17 cellular contexts compared by ENCODE assay signal in the genomic region with DNA sequence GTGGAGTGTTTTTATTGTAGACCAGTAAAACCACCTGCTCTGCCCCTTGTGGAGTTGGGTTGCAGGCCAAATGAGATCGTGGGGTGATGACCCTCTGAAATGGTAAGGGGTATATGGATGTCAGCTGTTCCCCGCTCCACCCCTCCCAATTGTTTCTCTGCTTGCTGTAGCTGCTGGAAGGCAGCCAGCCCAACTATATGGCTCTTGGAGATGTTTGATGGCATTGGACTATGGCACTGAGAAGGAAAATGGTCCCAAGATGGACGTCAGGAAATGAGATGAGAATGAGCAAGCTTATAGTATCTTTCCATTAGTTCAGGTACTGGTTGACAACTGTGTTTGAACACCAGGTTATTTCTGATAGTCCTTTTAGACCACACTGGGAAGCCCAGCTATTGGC.
"Had no signal": no experiment of that assay in that cellular context is flagged by ENCODE, and none has a peak within 500 bp of the region (broad histone marks: within the 10 kb centered on the region; RNA-seq: fewer than 3 reads in every experiment).

No MANE protein-coding gene starts in this region.

- DNase-seq: activated CD4-positive, alpha-beta T cell treated with anti-CD3 and anti-CD28 coated beads for 36 hours; activated T-cell treated with anti-CD3 and anti-CD28 coated beads for 4 hours; anterior cingulate cortex; brain microvascular endothelial cell; effector memory CD4-positive, alpha-beta T cell; foreskin keratinocyte; glutamatergic neuron; hypothalamus; mesenchymal stem cell; nephron progenitor cell; psoas muscle; sigmoid colon; stimulated activated CD4-positive, alpha-beta T cell treated with anti-CD3 and anti-CD28 coated beads, Interleukin-1b, Interleukin-23, amount 100 ng/mL, for 48 hours; stimulated activated naive CD8-positive, alpha-beta T cell treated with anti-CD3 and anti-CD28 coated beads, Interleukin-15, amount 100 ng/mL, for 72 hours; T-helper 2 cell; upper lobe of left lung had no signal

- H3K9me3 ChIP-seq: psoas muscle, sigmoid colon, upper lobe of left lung had no signal

- ATAC-seq: foreskin keratinocyte; psoas muscle; stimulated activated naive CD8-positive, alpha-beta T cell treated with anti-CD3 and anti-CD28 coated beads, Interleukin-15, amount 100 ng/mL, for 72 hours had no signal

- H3K4me3 Mint-ChIP-seq: activated CD4-positive, alpha-beta T cell treated with anti-CD3 and anti-CD28 coated beads for 36 hours; nephron progenitor cell; stimulated activated naive CD8-positive, alpha-beta T cell treated with anti-CD3 and anti-CD28 coated beads, Interleukin-15, amount 100 ng/mL, for 72 hours had no signal

- H3K9me3 Mint-ChIP-seq: activated naive CD4-positive, alpha-beta T cell treated with anti-CD3 and anti-CD28 coated beads, Interleukin-2, amount 50 U/mL, for 72 hours; nephron progenitor cell; stimulated activated naive CD8-positive, alpha-beta T cell treated with anti-CD3 and anti-CD28 coated beads, Interleukin-15, amount 100 ng/mL, for 72 hours had no signal

- H3K27me3 Mint-ChIP-seq: activated CD4-positive, alpha-beta T cell treated with anti-CD3 and anti-CD28 coated beads for 36 hours; stimulated activated naive CD8-positive, alpha-beta T cell treated with anti-CD3 and anti-CD28 coated beads, Interleukin-15, amount 100 ng/mL, for 72 hours had no signal

- H3K27ac Mint-ChIP-seq: activated CD4-positive, alpha-beta T cell treated with anti-CD3 and anti-CD28 coated beads for 36 hours; activated naive CD4-positive, alpha-beta T cell treated with anti-CD3 and anti-CD28 coated beads, Interleukin-2, amount 50 U/mL, for 72 hours; nephron progenitor cell had no signal
